In genomic region chr19:39397360-39398296, GRCh38 we compare ENCODE assay signal across 8 cellular contexts. TPM values are rescaled to one million over a fixed set of nuclear protein-coding genes. Genes with fewer than 3 reads are reported as not detected.
DNase-seq lines count a peak whose midpoint lies in the region; ATAC-seq and TF ChIP-seq lines count a peak whose summit lies in the region.

No MANE protein-coding gene starts in this region.

- no peak for TF ChIP-seq POLR2A in prostate gland (IDR thresholded peaks at IDR 0.05)

- H3K27me3 Mint-ChIP-seq in CD8-positive, alpha-beta T cell (ENCODE audit: low read depth), result no peaks in the 10 kb centered on the region
- H3K27me3 Mint-ChIP-seq in activated naive CD8-positive, alpha-beta T cell treated with anti-CD3 and anti-CD28 coated beads, Interleukin-2, amount 50 U/mL, for 24 hours, result no peaks in the 10 kb centered on the region

- H3K27ac Mint-ChIP-seq in CD8-positive, alpha-beta T cell, result peak overlapping the region; percentile 96
- peak overlapping the region; percentile 89 for H3K27ac Mint-ChIP-seq in activated naive CD8-positive, alpha-beta T cell treated with anti-CD3 and anti-CD28 coated beads, Interleukin-2, amount 50 U/mL, for 24 hours

- peaks cover 35% of the 10 kb centered on the region for H3K36me3 Mint-ChIP-seq in CD8-positive, alpha-beta T cell
- peaks cover 15% of the 10 kb centered on the region for H3K36me3 Mint-ChIP-seq in activated naive CD8-positive, alpha-beta T cell treated with anti-CD3 and anti-CD28 coated beads, Interleukin-2, amount 50 U/mL, for 24 hours (ENCODE audit: low read depth)

- no peaks in the 10 kb centered on the region for H3K9me3 ChIP-seq in CD8-positive, alpha-beta T cell (ENCODE audit: low read length)
- H3K9me3 ChIP-seq in prostate gland, result no peaks in the 10 kb centered on the region

- H3K9me3 Mint-ChIP-seq in CD8-positive, alpha-beta T cell, result no peaks in the 10 kb centered on the region
- no peaks in the 10 kb centered on the region for H3K9me3 Mint-ChIP-seq in activated naive CD8-positive, alpha-beta T cell treated with anti-CD3 and anti-CD28 coated beads, Interleukin-2, amount 50 U/mL, for 24 hours

- peaks cover 51% of the 10 kb centered on the region for H3K4me1 ChIP-seq in CD8-positive, alpha-beta T cell (ENCODE audit: insufficient read depth, low read length)
- H3K4me1 ChIP-seq in prostate gland (replicated peaks), result peaks cover 5% of the 10 kb centered on the region
- H3K4me1 ChIP-seq in urinary bladder (ENCODE audit: insufficient read depth), result no peaks in the 10 kb centered on the region

- intact Hi-C loops in CD8-positive, alpha-beta T cell (cut with DNase I, micrococcal nuclease), result loop anchor here (1.0 to 2.0 kb wide), 5 partner anchors 9 to 185 kb away; partner anchors contain the start of genes PLEKHG2 (in 2 of the 2), EID2B (in 1 of the 2), RPS16 (in 1 of the 2) and ZFP36 (in 1 of the 2)
- intact Hi-C loops in cardiac septum (cut with DNase I) (loop anchor here (2.0 to 5.0 kb wide), 2 partner anchors 13 to 135 kb away; partner anchors contain the start of gene EID2B), prostate gland (cut with DNase I) (loop anchor here (1.0 to 5.0 kb wide), 2 partner anchors 14 to 135 kb away; partner anchors contain the start of gene EID2B)

- peaks cover 22% of the 10 kb centered on the region for H3K36me3 ChIP-seq in CD8-positive, alpha-beta T cell (ENCODE audit: insufficient read depth, low read length)
- peaks cover 0 to 7% of the 10 kb centered on the region in 2 donors for H3K36me3 ChIP-seq in prostate gland
- no peaks in the 10 kb centered on the region for H3K36me3 ChIP-seq in urinary bladder (ENCODE audit: insufficient read depth)

- POLR2A ChIA-PET in CD8-positive, alpha-beta T cell (lab: Charles Lee), result interaction anchor here (0.6 to 3.8 kb wide), 8 partner anchors 8 to 115 kb away, joined by 3 to 66 read pairs (median 8); partner anchors contain the start of genes PLEKHG2, RPS16, SUPT5H and ZFP36

- CTCF ChIA-PET in CD8-positive, alpha-beta T cell (lab: Charles Lee), result interaction anchor here (0.7 to 8.5 kb wide), 13 partner anchors 10 to 497 kb away, joined by 3 to 156 read pairs (median 6); partner anchors contain the start of genes DLL3, GMFG, PLEKHG2 and RPS16

- DNase-seq in CD8-positive, alpha-beta T cell, result peak; percentile 88 to 98 (median 93)
- DNase-seq in NCI-H1105 (lab: John Stamatoyannopoulos, UW) (peak; percentile 67), T follicular helper cell (ENCODE audit: low read depth) (peak; percentile 90), cardiac septum (ENCODE audit: low spot score) (peak; percentile 95), prostate gland (ENCODE audit: low spot score) (peak; percentile 85)
- DNase-seq in activated naive CD8-positive, alpha-beta T cell treated with anti-CD3 and anti-CD28 coated beads, Interleukin-2, amount 50 U/mL, for 24 hours, result peak; percentile 98

- peaks cover 56% of the 10 kb centered on the region for H3K4me1 Mint-ChIP-seq in CD8-positive, alpha-beta T cell (ENCODE audit: low read depth)
- H3K4me1 Mint-ChIP-seq in activated naive CD8-positive, alpha-beta T cell treated with anti-CD3 and anti-CD28 coated beads, Interleukin-2, amount 50 U/mL, for 24 hours, result peaks cover 64% of the 10 kb centered on the region

- peak; percentile 94 for TF ChIP-seq CTCF in CD8-positive, alpha-beta T cell (IDR thresholded peaks at IDR 0.05)
- peak; percentile 84 to 99 (median 99) for TF ChIP-seq CTCF in prostate gland (IDR thresholded peaks at IDR 0.05)

- peak overlapping the region; percentile 12 for H3K4me3 ChIP-seq in CD8-positive, alpha-beta T cell (ENCODE audit: low read depth, low read length)
- no peak overlapping the region for H3K4me3 ChIP-seq in prostate gland
- no peak overlapping the region for H3K4me3 ChIP-seq in urinary bladder (ENCODE audit: low read depth, low read length)

- H3K4me3 Mint-ChIP-seq in CD8-positive, alpha-beta T cell, result peak overlapping the region; percentile 71
- H3K4me3 Mint-ChIP-seq in activated naive CD8-positive, alpha-beta T cell treated with anti-CD3 and anti-CD28 coated beads, Interleukin-2, amount 50 U/mL, for 24 hours, result peak overlapping the region; percentile 56

- H3K27ac ChIP-seq in CD8-positive, alpha-beta T cell (ENCODE audit: low read depth, low read length), result peak overlapping the region; percentile 33
- H3K27ac ChIP-seq in prostate gland (peak overlapping the region; percentile 67 to 83), urinary bladder (ENCODE audit: low read depth) (peak overlapping the region; percentile 83)

- WGBS in prostate gland, result 32% methylated on average over 17 of the region's 17 CpGs
- 33% methylated on average over 17 of the region's 17 CpGs for WGBS in urinary bladder

- H3K27me3 ChIP-seq in CD8-positive, alpha-beta T cell (ENCODE audit: insufficient read depth, low read length), result no peaks in the 10 kb centered on the region
- H3K27me3 ChIP-seq in prostate gland (replicated peaks; ENCODE audit: insufficient read depth), result no peaks in the 10 kb centered on the region

- ATAC-seq in CD8-positive, alpha-beta T cell, result peak; percentile 41
- peak; percentile 35 for ATAC-seq in GM21737 (IDR thresholded peaks at IDR 0.05; ENCODE audit: unreplicated experiment)
- peak; percentile 55 for ATAC-seq in activated naive CD8-positive, alpha-beta T cell treated with anti-CD3 and anti-CD28 coated beads, Interleukin-2, amount 50 U/mL, for 24 hours

RNA-seq across cellular contexts. Expression of gene MED29, which starts 6.5 kb away (rescaled TPM):
- 10 to 100 TPM; 45.9 to 55.1 TPM for total RNA-seq in CD8-positive, alpha-beta T cell
- total RNA-seq in cardiac septum (26.3 TPM), prostate gland (10 to 100 TPM; 50.2 to 56.4 TPM), urinary bladder (14.8 TPM)
- 50.0 TPM for polyA plus RNA-seq in urinary bladder

RNA-seq across cellular contexts. Expression of gene PAF1, which starts 6.7 kb away (rescaled TPM):
- 100 to 1,000 TPM; 109 to 117 TPM for total RNA-seq in CD8-positive, alpha-beta T cell
- total RNA-seq in cardiac septum (38.0 TPM), prostate gland (10 to 100 TPM; 47.5 to 63.6 TPM), urinary bladder (11.7 TPM)
- 52.8 TPM for polyA plus RNA-seq in urinary bladder

RNA-seq across cellular contexts. Expression of gene ZFP36, which starts 9.0 kb away (rescaled TPM):
- total RNA-seq in CD8-positive, alpha-beta T cell, result 1,000 to 10,000 TPM; 1,672 to 1,779 TPM
- 53.0 TPM for total RNA-seq in cardiac septum
- total RNA-seq in prostate gland, result 100 to 1,000 TPM in 1 of 2 donors, 10 to 100 TPM in 1; 96.5 to 170 TPM
- total RNA-seq in urinary bladder, result 13.0 TPM
- polyA plus RNA-seq in urinary bladder, result 759 TPM

RNA-seq across cellular contexts. Expression of gene PLEKHG2, which starts 14.8 kb away (rescaled TPM):
- total RNA-seq in CD8-positive, alpha-beta T cell, result 10 to 100 TPM; 54.8 to 69.0 TPM
- total RNA-seq in cardiac septum (25.1 TPM), prostate gland (10 to 100 TPM; 14.4 to 21.1 TPM), urinary bladder (28.9 TPM)
- 30.5 TPM for polyA plus RNA-seq in urinary bladder

RNA-seq across cellular contexts. Expression of gene RPS16, which starts 38.1 kb away (rescaled TPM):
- 1,000 to 10,000 TPM; 4,439 to 4,447 TPM for total RNA-seq in CD8-positive, alpha-beta T cell
- 1,084 TPM for total RNA-seq in cardiac septum
- total RNA-seq in prostate gland, result 1,000 to 10,000 TPM; 1,162 to 1,716 TPM
- total RNA-seq in urinary bladder, result 27.7 TPM
- polyA plus RNA-seq in urinary bladder, result 3,259 TPM

Comparison
In these comparisons a context has a peak if more than half of its experiments do, and no peak if none do; other contexts are left out.
1. H3K27ac ChIP-seq: peak in every context shown above with its lines; median percentile 83 in urinary bladder; 75 in prostate gland; 33 in CD8-positive, alpha-beta T cell.
2. RNA of gene ZFP36, which starts 9.0 kb away (total RNA-seq): 1,672 to 1,779 TPM in CD8-positive, alpha-beta T cell; 96.5 to 170 TPM in prostate gland, 53.0 TPM in cardiac septum (single experiment) and 13.0 TPM in urinary bladder (single experiment); every median in the first group is over 4 times any median in the second.
3. Peak in every context shown above with its lines, with median percentiles within 50 percentile points of each other: ATAC-seq and DNase-seq.